In the genomic region with DNA sequence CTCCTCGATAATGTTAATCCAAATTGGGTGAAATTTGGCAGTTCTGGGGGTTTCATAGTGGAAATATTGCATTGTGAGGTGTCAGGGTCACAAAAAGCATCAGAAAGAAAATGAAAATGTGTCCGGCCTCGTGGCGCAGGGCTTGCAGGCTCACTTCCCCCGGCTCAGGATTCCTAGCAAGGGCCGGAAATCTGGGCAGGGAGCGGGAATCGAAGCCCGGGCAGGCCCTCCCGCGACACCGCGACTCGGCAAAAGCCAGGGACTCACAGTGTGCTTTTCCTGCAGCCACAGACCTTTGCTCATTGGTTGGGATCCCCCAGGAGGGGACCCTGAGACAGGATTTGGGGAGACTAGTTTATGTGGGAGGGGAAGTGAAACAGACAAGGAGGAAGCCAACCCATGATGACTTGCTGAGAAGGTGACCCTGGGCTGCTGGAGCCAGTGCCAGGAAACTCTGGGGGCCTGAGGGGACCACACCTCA, we compare ENCODE assay signal across 14 cellular contexts. TPM values are rescaled to one million over a fixed set of nuclear protein-coding genes. Genes with fewer than 3 reads are reported as not detected.
A peak's percentile ranks its signal among the peaks of the same experiment; 100 is the strongest.
DNase-seq lines count a peak whose midpoint lies in the region; ATAC-seq, FAIRE-seq and TF ChIP-seq lines count a peak whose summit lies in the region.
"Had no signal": no experiment of that assay in that cellular context is flagged by ENCODE, and none has a peak within 500 bp of the region (broad histone marks: within the 10 kb centered on the region; RNA-seq: fewer than 3 reads in every experiment).

No MANE protein-coding gene starts in this region.

- H3K27ac Mint-ChIP-seq in T-helper 17 cell (peak overlapping the region; percentile 19), osteocyte (ENCODE audit: unreplicated experiment) (no peak overlapping the region)

- no peak for DNase-seq in T-helper 17 cell
- peak; percentile 85 for DNase-seq in cardiac septum (ENCODE audit: low spot score)
- peak; percentile 80 for DNase-seq in osteocyte (ENCODE audit: extremely low spot score, unreplicated experiment)
- no peak for DNase-seq in GM12892 (ENCODE audit: insufficient read length)
- no peak for DNase-seq in NCI-H1417 treated with DMSO at 0.1 percent for 48 hours (lab: John Stamatoyannopoulos, UW)
- no peak for DNase-seq in G401 (ENCODE audit: low spot score)
- no peak for DNase-seq in small intestine
- DNase-seq: foreskin keratinocyte, NCI-H226 had no signal

- no peaks in the 10 kb centered on the region for H3K27me3 ChIP-seq in BLaER1
- H3K27me3 ChIP-seq in small intestine (ENCODE audit: control insufficient read depth in 2 of 2, insufficient read depth in 2 of 2, low read length in 2 of 2), result no peaks in the 10 kb centered on the region
- H3K27me3 ChIP-seq: foreskin keratinocyte had no signal

- H3K9me3 Mint-ChIP-seq in osteocyte (ENCODE audit: unreplicated experiment), result no peaks in the 10 kb centered on the region
- H3K9me3 Mint-ChIP-seq: T-cell had no signal

- in situ Hi-C loops in G401 (cut with HindIII; ENCODE audit: low sequenced_read_pairs), result no loop called here

- no peak overlapping the region; the same call in 1 of the 2 replicates for H3K4me3 ChIP-seq in BLaER1
- no peak overlapping the region for H3K4me3 ChIP-seq in small intestine (ENCODE audit: low read depth in 1 of 2, low read length in 2 of 2)

- H3K4me1 Mint-ChIP-seq in T-helper 17 cell (peaks cover 17% of the 10 kb centered on the region), osteocyte (ENCODE audit: unreplicated experiment) (peaks cover 9% of the 10 kb centered on the region)

- TF ChIP-seq CTCF in osteocyte (IDR thresholded peaks at IDR 0.05), result no peak

- H3K9ac ChIP-seq in BLaER1, result peak overlapping the region; percentile 74

- H3K9me3 ChIP-seq in BLaER1 (no peaks in the 10 kb centered on the region), T-helper 17 cell (ENCODE audit: control insufficient read depth, low read length, poor library complexity, severe bottlenecking) (no peaks in the 10 kb centered on the region), small intestine (ENCODE audit: control insufficient read depth, low read depth) (no peaks in the 10 kb centered on the region)

- no peak for TF ChIP-seq POLR2A in GM12892 (IDR thresholded peaks at IDR 0.05; ENCODE audit: low read depth, low read length)

- no peak for ATAC-seq in T-helper 17 cell
- ATAC-seq: foreskin keratinocyte had no signal

- H3K27ac ChIP-seq in BLaER1, result peak overlapping the region; percentile 87
- H3K27ac ChIP-seq in small intestine (ENCODE audit: low read depth in 1 of 2, low read length in 1 of 2), result peak overlapping the region in 1 of 2 donors; percentile 78
- H3K27ac ChIP-seq: foreskin keratinocyte had no signal

- H4K20me1 ChIP-seq in BLaER1, result no peaks in the 10 kb centered on the region

- H3K36me3 ChIP-seq in BLaER1 (no peaks in the 10 kb centered on the region), small intestine (ENCODE audit: control insufficient read depth in 2 of 2, insufficient read depth in 2 of 2, low read length in 2 of 2) (no peaks in the 10 kb centered on the region)

- FAIRE-seq in GM12892 (lab: Jason Lieb, UNC) (no peak), small intestine (lab: Jason Lieb, UNC) (no peak)
- FAIRE-seq: GM19239, HTR-8/SVneo had no signal

- WGBS in small intestine, 3 donors, result 63 to 88% (median 72%) methylated on average over 14 of the region's 14 CpGs

- H3K27me3 Mint-ChIP-seq in T-helper 17 cell, result peaks cover 4% of the 10 kb centered on the region
- H3K27me3 Mint-ChIP-seq in osteocyte (ENCODE audit: unreplicated experiment), result no peaks in the 10 kb centered on the region

- H3K4me2 ChIP-seq in BLaER1, result peak overlapping the region; percentile 75

- no peak overlapping the region for H3K4me3 Mint-ChIP-seq in T-helper 17 cell
- no peak overlapping the region for H3K4me3 Mint-ChIP-seq in osteocyte (ENCODE audit: unreplicated experiment)

- H3K4me1 ChIP-seq in BLaER1 (peaks cover 54% of the 10 kb centered on the region), small intestine (ENCODE audit: control insufficient read depth in 2 of 2, insufficient read depth in 1 of 2, low read depth in 1 of 2, low read length in 1 of 2) (no peaks in the 10 kb centered on the region)
- H3K4me1 ChIP-seq: foreskin keratinocyte had no signal

- intact Hi-C loops in cardiac septum (cut with DNase I), result loop anchor here (5.0 kb wide), 1 partner anchor 45 kb away; no protein-coding TSS in a partner anchor

- H3K36me3 Mint-ChIP-seq in T-helper 17 cell (ENCODE audit: low read depth) (no peaks in the 10 kb centered on the region), osteocyte (ENCODE audit: unreplicated experiment) (no peaks in the 10 kb centered on the region)
- H3K36me3 Mint-ChIP-seq: T-cell had no signal

RNA-seq across cellular contexts. Expression of gene CD93, which starts 0.8 kb away (rescaled TPM):
- total RNA-seq in T-helper 17 cell (1 to 10 TPM; 2.1 to 6.4 TPM), cardiac septum (40.3 TPM), osteocyte (0.13 and 0.21 TPM in 2 replicates)
- polyA plus RNA-seq in GM12892 (2012; ENCODE audit: missing spikeins), result 1.1 TPM
- total RNA-seq in G401 (2014; rRNA removed; shearing (Covaris generic)), result not detected in 2 replicates
- 10 to 100 TPM in 1 of 3 donors, 1 to 10 TPM in 1, under 1 TPM in 1; 0.67 to 36.7 (median 1.6) TPM for polyA plus RNA-seq in small intestine
- total RNA-seq: foreskin keratinocyte had no signal
- polyA plus RNA-seq: foreskin keratinocyte had no signal

RNA-seq across cellular contexts. Expression of gene THBD, which starts 37.5 kb away (rescaled TPM):
- total RNA-seq in T-helper 17 cell, result 1 to 10 TPM; 1.0 to 1.1 TPM
- total RNA-seq in cardiac septum, result 27.0 TPM
- 66.3 and 68.3 TPM in 2 replicates for total RNA-seq in osteocyte
- not detected for polyA plus RNA-seq in GM12892 (2012; ENCODE audit: missing spikeins)
- total RNA-seq in G401 (2014; rRNA removed; shearing (Covaris generic)), result not detected in 2 replicates
- 10 to 100 TPM in 1 of 3 donors, 1 to 10 TPM in 2; 1.8 to 29.6 (median 2.2) TPM for polyA plus RNA-seq in small intestine

RNA-seq across cellular contexts. Expression of gene SSTR4, which starts 51.9 kb away (rescaled TPM):
- total RNA-seq in T-helper 17 cell (not detected), cardiac septum (not detected), osteocyte (not detected in 2 replicates)
- polyA plus RNA-seq in GM12892 (2012; ENCODE audit: missing spikeins), result not detected
- not detected in 2 replicates for total RNA-seq in G401 (2014; rRNA removed; shearing (Covaris generic))
- polyA plus RNA-seq in small intestine, result under 1 TPM in 1 of 3 donors, not detected in 2; 0.16 TPM
- total RNA-seq: foreskin keratinocyte, mesenteric fat pad, T-cell had no signal
- polyA plus RNA-seq: foreskin keratinocyte had no signal

Comparison
In these comparisons a context has a peak if more than half of its experiments do, and no peak if none do; other contexts are left out.
1. DNase-seq: peak in cardiac septum (single experiment) and osteocyte (single experiment); none in T-helper 17 cell (0 of 3), GM12892 (single experiment), NCI-H1417 treated with DMSO at 0.1 percent for 48 hours (single experiment), G401 (single experiment) and small intestine (single experiment).
2. RNA of gene THBD, which starts 37.5 kb away (total RNA-seq): 66.3 to 68.3 TPM in osteocyte and 27.0 TPM in cardiac septum (single experiment); 1.0 to 1.1 TPM in T-helper 17 cell and not detected in G401; every median in the first group is over 10 times any median in the second.